In the genomic region with DNA sequence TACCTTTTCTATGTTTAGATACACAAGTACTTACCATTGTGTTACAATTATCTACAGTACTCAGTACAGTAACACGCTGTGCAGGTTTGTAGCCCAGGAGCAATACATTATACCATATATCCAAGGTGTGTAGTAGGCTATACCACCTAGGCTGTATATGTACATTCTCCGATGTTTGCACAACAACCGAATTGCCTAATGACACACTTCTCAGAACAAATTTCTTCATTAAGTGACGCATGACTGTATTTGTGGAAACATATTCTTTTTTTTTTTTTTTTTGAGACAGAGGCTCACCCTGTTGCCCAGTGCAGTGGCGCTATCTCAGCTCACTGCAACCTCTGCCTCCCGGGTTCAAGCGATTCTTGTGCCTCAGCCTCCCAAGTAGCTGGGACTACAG, we compare ENCODE assay signal across 35 cellular contexts.
"Had no signal": no experiment of that assay in that cellular context is flagged by ENCODE, and none has a peak within 500 bp of the region (broad histone marks: within the 10 kb centered on the region; RNA-seq: fewer than 3 reads in every experiment).

No MANE protein-coding gene starts in this region.

- H3K27ac Mint-ChIP-seq: activated B cell treated with CpG ODN at 0.5 μM for 24 hours; activated CD4-positive, alpha-beta memory T cell treated with anti-CD3 and anti-CD28 coated beads for 36 hours; activated CD8-positive, alpha-beta memory T cell treated with anti-CD3 and anti-CD28 coated beads, Interleukin-2, amount 10 ng/mL, durations not matched to agents 7 days and 5 days; activated CD8-positive, alpha-beta T cell treated with anti-CD3 and anti-CD28 coated beads, Interleukin-2, amount 10 ng/mL, durations not matched to agents 7 days and 5 days; activated naive CD4-positive, alpha-beta T cell treated with anti-CD3 and anti-CD28 coated beads for 36 hours; activated naive CD4-positive, alpha-beta T cell treated with anti-CD3 and anti-CD28 coated beads, Interleukin-2, amount 50 U/mL, for 24 hours; activated naive CD8-positive, alpha-beta T cell treated with anti-CD3 and anti-CD28 coated beads for 36 hours; activated naive CD8-positive, alpha-beta T cell treated with anti-CD3 and anti-CD28 coated beads, Interleukin-2, amount 50 U/mL, for 24 hours; activated T-helper 1 cell treated with anti-CD3 and anti-CD28 coated beads, Interleukin-12 subunit alpha, Interleukin-12 subunit beta, Interleukin-2, Interleukin-4 antibody, amounts not matched to agents 30 ng/mL and 10 ng/mL and 1 ng/mL, durations not matched to agents 14 hours and 24 hours and 36 hours; activated T-helper 2 cell treated with anti-CD3 and anti-CD28 coated beads, Interferon-gamma antibody, Interleukin-2, Interleukin-4, amounts not matched to agents 10 μg/mL and 5 μg/mL and 100 μg/mL, durations not matched to agents 14 hours and 24 hours and 36 hours; effector memory CD8-positive, alpha-beta T cell; T-helper 17 cell; T-helper 2 cell treated with Interferon-gamma antibody and Interleukin-4, amounts not matched to agents 5 μg/mL and 100 μg/mL, for 36 hours had no signal

- H3K4me3 Mint-ChIP-seq: activated B cell treated with CpG ODN at 0.5 μM for 24 hours; activated CD4-positive, alpha-beta memory T cell treated with anti-CD3 and anti-CD28 coated beads for 36 hours; activated CD8-positive, alpha-beta memory T cell treated with anti-CD3 and anti-CD28 coated beads, Interleukin-2, amount 10 ng/mL, durations not matched to agents 7 days and 5 days; activated CD8-positive, alpha-beta T cell treated with anti-CD3 and anti-CD28 coated beads, Interleukin-2, amount 10 ng/mL, durations not matched to agents 7 days and 5 days; activated naive CD4-positive, alpha-beta T cell treated with anti-CD3 and anti-CD28 coated beads for 36 hours; activated naive CD4-positive, alpha-beta T cell treated with anti-CD3 and anti-CD28 coated beads, Interleukin-2, amount 50 U/mL, for 24 hours; activated naive CD8-positive, alpha-beta T cell treated with anti-CD3 and anti-CD28 coated beads for 36 hours; activated naive CD8-positive, alpha-beta T cell treated with anti-CD3 and anti-CD28 coated beads, Interleukin-2, amount 50 U/mL, for 24 hours; activated T-helper 1 cell treated with anti-CD3 and anti-CD28 coated beads, Interleukin-12 subunit alpha, Interleukin-12 subunit beta, Interleukin-2, Interleukin-4 antibody, amounts not matched to agents 30 ng/mL and 10 ng/mL and 1 ng/mL, durations not matched to agents 14 hours and 24 hours and 36 hours; effector memory CD8-positive, alpha-beta T cell; T-helper 17 cell; T-helper 2 cell treated with Interferon-gamma antibody and Interleukin-4, amounts not matched to agents 5 μg/mL and 100 μg/mL, for 36 hours had no signal

- ATAC-seq: activated CD4-positive, CD25-positive, alpha-beta regulatory T cell treated with anti-CD3 and anti-CD28 coated beads, Interleukin-2, amount 50 U/mL, for 24 hours; activated CD8-positive, alpha-beta memory T cell treated with anti-CD3 and anti-CD28 coated beads, Interleukin-2, amount 10 ng/mL, durations not matched to agents 7 days and 5 days; activated CD8-positive, alpha-beta T cell treated with anti-CD3 and anti-CD28 coated beads, Interleukin-2, amount 10 ng/mL, durations not matched to agents 7 days and 5 days; activated naive CD8-positive, alpha-beta T cell treated with anti-CD3 and anti-CD28 coated beads, Interleukin-2, amount 50 U/mL, for 24 hours; body of pancreas; effector memory CD8-positive, alpha-beta T cell; foreskin keratinocyte; gastrocnemius medialis; T-helper 17 cell had no signal

- DNase-seq: activated B cell treated with CpG ODN at 0.5 μM for 24 hours; activated CD4-positive, alpha-beta memory T cell treated with anti-CD3 and anti-CD28 coated beads for 36 hours; activated CD4-positive, alpha-beta T cell treated with anti-CD3 and anti-CD28 coated beads for 48 hours; activated CD8-positive, alpha-beta memory T cell treated with anti-CD3 and anti-CD28 coated beads, Interleukin-2, amount 10 ng/mL, durations not matched to agents 7 days and 5 days; activated CD8-positive, alpha-beta memory T cell treated with anti-CD3 and anti-CD28 coated beads, Interleukin-2, amount 50 U/mL, for 4 hours; activated CD8-positive, alpha-beta T cell treated with anti-CD3 and anti-CD28 coated beads, Interleukin-2, amount 10 ng/mL, durations not matched to agents 7 days and 5 days; activated effector memory CD4-positive, alpha-beta T cell treated with anti-CD3 and anti-CD28 coated beads, Interleukin-2, amount 50 U/mL, for 16 hours; activated naive CD4-positive, alpha-beta T cell treated with anti-CD3 and anti-CD28 coated beads for 36 hours; activated naive CD8-positive, alpha-beta T cell treated with anti-CD3 and anti-CD28 coated beads for 36 hours; activated naive CD8-positive, alpha-beta T cell treated with anti-CD3 and anti-CD28 coated beads, Interleukin-2, amount 50 U/mL, for 24 hours; activated T-cell treated with anti-CD3 and anti-CD28 coated beads, Interleukin-2, amount 50 U/mL, for 1 hour; activated T-cell treated with anti-CD3 and anti-CD28 coated beads, Interleukin-2, amount 50 U/mL, for 48 hours; adrenal gland; amygdala; aorta; body of pancreas; caudate nucleus; cortex of kidney; dermis blood vessel endothelial cell; effector CD4-positive, alpha-beta T cell; effector memory CD8-positive, alpha-beta T cell; erythroblast; foreskin keratinocyte; gastrocnemius medialis; head of caudate nucleus; T-helper 1 cell; T-helper 17 cell; T1000; WERI-Rb-1 had no signal

- H3K9me3 ChIP-seq: adrenal gland, body of pancreas, esophagus muscularis mucosa, gastrocnemius medialis had no signal

- H3K36me3 Mint-ChIP-seq: activated naive CD4-positive, alpha-beta T cell treated with anti-CD3 and anti-CD28 coated beads, Interleukin-2, amount 50 U/mL, for 24 hours had no signal

- H3K9me3 Mint-ChIP-seq: activated B cell treated with CpG ODN at 0.5 μM for 24 hours; activated CD4-positive, alpha-beta memory T cell treated with anti-CD3 and anti-CD28 coated beads for 36 hours; activated naive CD4-positive, alpha-beta T cell treated with anti-CD3 and anti-CD28 coated beads for 36 hours; activated naive CD4-positive, alpha-beta T cell treated with anti-CD3 and anti-CD28 coated beads, Interleukin-2, amount 50 U/mL, for 24 hours; activated naive CD8-positive, alpha-beta T cell treated with anti-CD3 and anti-CD28 coated beads for 36 hours; activated naive CD8-positive, alpha-beta T cell treated with anti-CD3 and anti-CD28 coated beads, Interleukin-2, amount 50 U/mL, for 24 hours; activated T-helper 1 cell treated with anti-CD3 and anti-CD28 coated beads, Interleukin-12 subunit alpha, Interleukin-12 subunit beta, Interleukin-2, Interleukin-4 antibody, amounts not matched to agents 30 ng/mL and 10 ng/mL and 1 ng/mL, durations not matched to agents 14 hours and 24 hours and 36 hours; activated T-helper 2 cell treated with anti-CD3 and anti-CD28 coated beads, Interferon-gamma antibody, Interleukin-2, Interleukin-4, amounts not matched to agents 10 μg/mL and 5 μg/mL and 100 μg/mL, durations not matched to agents 14 hours and 24 hours and 36 hours; effector memory CD8-positive, alpha-beta T cell; T-helper 2 cell treated with Interferon-gamma antibody and Interleukin-4, amounts not matched to agents 5 μg/mL and 100 μg/mL, for 36 hours had no signal

- H3K27me3 ChIP-seq: adrenal gland, body of pancreas, esophagus muscularis mucosa, foreskin keratinocyte, gastrocnemius medialis had no signal

- H3K4me3 ChIP-seq: adrenal gland, body of pancreas, esophagus muscularis mucosa, gastrocnemius medialis had no signal

- H3K27ac ChIP-seq: adrenal gland, body of pancreas, esophagus muscularis mucosa, foreskin keratinocyte, gastrocnemius medialis, WERI-Rb-1 had no signal

- H3K36me3 ChIP-seq: adrenal gland, esophagus muscularis mucosa, gastrocnemius medialis had no signal
